Comparison of ENCODE assay signal across 8 cellular contexts in genomic region chr6:147133669-147134068, GRCh38.
"Had no signal": no experiment of that assay in that cellular context is flagged by ENCODE, and none has a peak within 500 bp of the region (broad histone marks: within the 10 kb centered on the region; RNA-seq: fewer than 3 reads in every experiment).

No MANE protein-coding gene starts in this region.

- H3K9me3 ChIP-seq: HAP-1 had no signal

- H3K4me1 ChIP-seq: HAP-1 had no signal

- H3K9ac ChIP-seq: KMS-11 had no signal

- FAIRE-seq: HTR-8/SVneo had no signal

- DNase-seq: GOT3, H7, HFFc6, KBM-7 had no signal

- H3K4me3 ChIP-seq: HAP-1 had no signal

- H3K36me3 ChIP-seq: HAP-1 had no signal

- H3K4me2 ChIP-seq: KMS-11 had no signal

- ATAC-seq: HCT116 had no signal

- H3K27ac ChIP-seq: KMS-11 had no signal
